ENCODE assay signal across 1 cellular context in the genomic region with DNA sequence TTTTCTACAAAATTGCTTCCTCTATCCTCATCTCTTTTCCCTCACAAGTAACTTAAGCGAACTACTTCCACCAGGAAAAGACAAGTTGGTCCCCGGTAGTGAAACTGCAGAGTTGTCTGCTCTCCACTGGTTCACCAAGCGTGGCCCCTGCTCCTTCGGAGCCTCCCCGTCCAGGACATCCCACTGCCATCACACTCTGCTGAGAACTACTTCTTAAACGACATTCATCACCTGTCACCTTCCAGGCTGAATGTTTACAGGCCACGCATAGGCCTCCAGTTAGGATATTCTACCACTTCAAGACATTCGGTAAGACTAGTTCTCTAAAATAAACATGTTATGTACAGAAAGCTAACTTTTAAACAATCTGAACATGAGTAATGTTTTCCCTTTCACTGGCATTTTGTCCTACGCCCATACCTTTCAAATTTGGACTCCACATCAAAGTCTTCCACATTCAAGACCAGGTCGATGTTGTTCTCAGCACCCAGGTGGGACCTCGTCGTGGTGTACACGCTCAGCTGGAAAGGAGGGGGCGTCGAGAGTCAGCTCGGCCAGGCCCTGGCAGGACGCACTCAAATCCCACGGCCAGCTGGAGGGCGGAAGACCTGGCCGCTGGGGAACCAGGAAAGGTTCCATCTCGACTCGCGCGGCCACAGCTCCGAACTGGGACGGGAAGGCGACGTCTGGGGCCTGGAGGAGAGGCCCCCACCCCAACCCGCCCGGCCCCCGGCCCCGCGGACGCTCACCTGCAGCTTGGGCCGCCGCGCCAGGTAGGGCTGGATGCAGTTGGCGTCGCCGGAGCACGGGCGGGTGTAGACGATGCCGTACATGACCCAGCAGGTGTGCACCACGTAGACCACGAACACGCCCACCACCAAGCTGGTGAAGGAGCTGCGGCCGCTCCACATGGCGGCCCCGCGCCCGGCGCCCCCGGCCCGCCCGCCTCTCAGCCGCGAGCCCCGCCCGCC.
TF ChIP-seq lines count a peak whose summit lies in the region.

No MANE protein-coding gene starts in this region.

TF ChIP-seq in K562, 482 proteins besides CTCF, POLR2A, EP300 and RAD21 (continued from another document and continues in another):
- TF ChIP-seq, protein P1, sequence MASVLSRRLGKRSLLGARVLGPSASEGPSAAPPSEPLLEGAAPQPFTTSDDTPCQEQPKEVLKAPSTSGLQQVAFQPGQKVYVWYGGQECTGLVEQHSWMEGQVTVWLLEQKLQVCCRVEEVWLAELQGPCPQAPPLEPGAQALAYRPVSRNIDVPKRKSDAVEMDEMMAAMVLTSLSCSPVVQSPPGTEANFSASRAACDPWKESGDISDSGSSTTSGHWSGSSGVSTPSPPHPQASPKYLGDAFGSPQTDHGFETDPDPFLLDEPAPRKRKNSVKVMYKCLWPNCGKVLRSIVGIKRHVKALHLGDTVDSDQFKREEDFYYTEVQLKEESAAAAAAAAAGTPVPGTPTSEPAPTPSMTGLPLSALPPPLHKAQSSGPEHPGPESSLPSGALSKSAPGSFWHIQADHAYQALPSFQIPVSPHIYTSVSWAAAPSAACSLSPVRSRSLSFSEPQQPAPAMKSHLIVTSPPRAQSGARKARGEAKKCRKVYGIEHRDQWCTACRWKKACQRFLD (CRISPR knock-in tag; IDR thresholded peaks at IDR 0.05): no peak; the same call in 1 of the 2 replicates
- no peak for TF ChIP-seq MTF1 (CRISPR knock-in tag; IDR thresholded peaks at IDR 0.05; ENCODE audit: borderline replicate concordance)
- TF ChIP-seq ZNF584 (CRISPR knock-in tag; IDR thresholded peaks at IDR 0.05; ENCODE audit: low read depth): no peak
- no peak for TF ChIP-seq ZNF764 (CRISPR knock-in tag; IDR thresholded peaks at IDR 0.05; ENCODE audit: low read depth)
- TF ChIP-seq, protein P2, sequence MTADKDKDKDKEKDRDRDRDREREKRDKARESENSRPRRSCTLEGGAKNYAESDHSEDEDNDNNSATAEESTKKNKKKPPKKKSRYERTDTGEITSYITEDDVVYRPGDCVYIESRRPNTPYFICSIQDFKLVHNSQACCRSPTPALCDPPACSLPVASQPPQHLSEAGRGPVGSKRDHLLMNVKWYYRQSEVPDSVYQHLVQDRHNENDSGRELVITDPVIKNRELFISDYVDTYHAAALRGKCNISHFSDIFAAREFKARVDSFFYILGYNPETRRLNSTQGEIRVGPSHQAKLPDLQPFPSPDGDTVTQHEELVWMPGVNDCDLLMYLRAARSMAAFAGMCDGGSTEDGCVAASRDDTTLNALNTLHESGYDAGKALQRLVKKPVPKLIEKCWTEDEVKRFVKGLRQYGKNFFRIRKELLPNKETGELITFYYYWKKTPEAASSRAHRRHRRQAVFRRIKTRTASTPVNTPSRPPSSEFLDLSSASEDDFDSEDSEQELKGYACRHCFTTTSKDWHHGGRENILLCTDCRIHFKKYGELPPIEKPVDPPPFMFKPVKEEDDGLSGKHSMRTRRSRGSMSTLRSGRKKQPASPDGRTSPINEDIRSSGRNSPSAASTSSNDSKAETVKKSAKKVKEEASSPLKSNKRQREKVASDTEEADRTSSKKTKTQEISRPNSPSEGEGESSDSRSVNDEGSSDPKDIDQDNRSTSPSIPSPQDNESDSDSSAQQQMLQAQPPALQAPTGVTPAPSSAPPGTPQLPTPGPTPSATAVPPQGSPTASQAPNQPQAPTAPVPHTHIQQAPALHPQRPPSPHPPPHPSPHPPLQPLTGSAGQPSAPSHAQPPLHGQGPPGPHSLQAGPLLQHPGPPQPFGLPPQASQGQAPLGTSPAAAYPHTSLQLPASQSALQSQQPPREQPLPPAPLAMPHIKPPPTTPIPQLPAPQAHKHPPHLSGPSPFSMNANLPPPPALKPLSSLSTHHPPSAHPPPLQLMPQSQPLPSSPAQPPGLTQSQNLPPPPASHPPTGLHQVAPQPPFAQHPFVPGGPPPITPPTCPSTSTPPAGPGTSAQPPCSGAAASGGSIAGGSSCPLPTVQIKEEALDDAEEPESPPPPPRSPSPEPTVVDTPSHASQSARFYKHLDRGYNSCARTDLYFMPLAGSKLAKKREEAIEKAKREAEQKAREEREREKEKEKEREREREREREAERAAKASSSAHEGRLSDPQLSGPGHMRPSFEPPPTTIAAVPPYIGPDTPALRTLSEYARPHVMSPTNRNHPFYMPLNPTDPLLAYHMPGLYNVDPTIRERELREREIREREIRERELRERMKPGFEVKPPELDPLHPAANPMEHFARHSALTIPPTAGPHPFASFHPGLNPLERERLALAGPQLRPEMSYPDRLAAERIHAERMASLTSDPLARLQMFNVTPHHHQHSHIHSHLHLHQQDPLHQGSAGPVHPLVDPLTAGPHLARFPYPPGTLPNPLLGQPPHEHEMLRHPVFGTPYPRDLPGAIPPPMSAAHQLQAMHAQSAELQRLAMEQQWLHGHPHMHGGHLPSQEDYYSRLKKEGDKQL (CRISPR knock-in tag; IDR thresholded peaks at IDR 0.05; ENCODE audit: borderline replicate concordance): no peak
- TF ChIP-seq CC2D1A (IDR thresholded peaks at IDR 0.05): no peak
- TF ChIP-seq, protein P3, sequence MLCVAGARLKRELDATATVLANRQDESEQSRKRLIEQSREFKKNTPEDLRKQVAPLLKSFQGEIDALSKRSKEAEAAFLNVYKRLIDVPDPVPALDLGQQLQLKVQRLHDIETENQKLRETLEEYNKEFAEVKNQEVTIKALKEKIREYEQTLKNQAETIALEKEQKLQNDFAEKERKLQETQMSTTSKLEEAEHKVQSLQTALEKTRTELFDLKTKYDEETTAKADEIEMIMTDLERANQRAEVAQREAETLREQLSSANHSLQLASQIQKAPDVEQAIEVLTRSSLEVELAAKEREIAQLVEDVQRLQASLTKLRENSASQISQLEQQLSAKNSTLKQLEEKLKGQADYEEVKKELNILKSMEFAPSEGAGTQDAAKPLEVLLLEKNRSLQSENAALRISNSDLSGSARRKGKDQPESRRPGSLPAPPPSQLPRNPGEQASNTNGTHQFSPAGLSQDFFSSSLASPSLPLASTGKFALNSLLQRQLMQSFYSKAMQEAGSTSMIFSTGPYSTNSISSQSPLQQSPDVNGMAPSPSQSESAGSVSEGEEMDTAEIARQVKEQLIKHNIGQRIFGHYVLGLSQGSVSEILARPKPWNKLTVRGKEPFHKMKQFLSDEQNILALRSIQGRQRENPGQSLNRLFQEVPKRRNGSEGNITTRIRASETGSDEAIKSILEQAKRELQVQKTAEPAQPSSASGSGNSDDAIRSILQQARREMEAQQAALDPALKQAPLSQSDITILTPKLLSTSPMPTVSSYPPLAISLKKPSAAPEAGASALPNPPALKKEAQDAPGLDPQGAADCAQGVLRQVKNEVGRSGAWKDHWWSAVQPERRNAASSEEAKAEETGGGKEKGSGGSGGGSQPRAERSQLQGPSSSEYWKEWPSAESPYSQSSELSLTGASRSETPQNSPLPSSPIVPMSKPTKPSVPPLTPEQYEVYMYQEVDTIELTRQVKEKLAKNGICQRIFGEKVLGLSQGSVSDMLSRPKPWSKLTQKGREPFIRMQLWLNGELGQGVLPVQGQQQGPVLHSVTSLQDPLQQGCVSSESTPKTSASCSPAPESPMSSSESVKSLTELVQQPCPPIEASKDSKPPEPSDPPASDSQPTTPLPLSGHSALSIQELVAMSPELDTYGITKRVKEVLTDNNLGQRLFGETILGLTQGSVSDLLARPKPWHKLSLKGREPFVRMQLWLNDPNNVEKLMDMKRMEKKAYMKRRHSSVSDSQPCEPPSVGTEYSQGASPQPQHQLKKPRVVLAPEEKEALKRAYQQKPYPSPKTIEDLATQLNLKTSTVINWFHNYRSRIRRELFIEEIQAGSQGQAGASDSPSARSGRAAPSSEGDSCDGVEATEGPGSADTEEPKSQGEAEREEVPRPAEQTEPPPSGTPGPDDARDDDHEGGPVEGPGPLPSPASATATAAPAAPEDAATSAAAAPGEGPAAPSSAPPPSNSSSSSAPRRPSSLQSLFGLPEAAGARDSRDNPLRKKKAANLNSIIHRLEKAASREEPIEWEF (CRISPR knock-in tag; IDR thresholded peaks at IDR 0.05): no peak
- no peak for TF ChIP-seq MAFF (IDR thresholded peaks at IDR 0.05; ENCODE audit: low read length)
- TF ChIP-seq, protein P4, sequence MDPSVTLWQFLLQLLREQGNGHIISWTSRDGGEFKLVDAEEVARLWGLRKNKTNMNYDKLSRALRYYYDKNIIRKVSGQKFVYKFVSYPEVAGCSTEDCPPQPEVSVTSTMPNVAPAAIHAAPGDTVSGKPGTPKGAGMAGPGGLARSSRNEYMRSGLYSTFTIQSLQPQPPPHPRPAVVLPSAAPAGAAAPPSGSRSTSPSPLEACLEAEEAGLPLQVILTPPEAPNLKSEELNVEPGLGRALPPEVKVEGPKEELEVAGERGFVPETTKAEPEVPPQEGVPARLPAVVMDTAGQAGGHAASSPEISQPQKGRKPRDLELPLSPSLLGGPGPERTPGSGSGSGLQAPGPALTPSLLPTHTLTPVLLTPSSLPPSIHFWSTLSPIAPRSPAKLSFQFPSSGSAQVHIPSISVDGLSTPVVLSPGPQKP (CRISPR knock-in tag; IDR thresholded peaks at IDR 0.05): no peak
- TF ChIP-seq CBX2 (IDR thresholded peaks at IDR 0.05; ENCODE audit: insufficient read depth, low read length, poor library complexity, severe bottlenecking): no peak
- no peak for TF ChIP-seq NUFIP1 (IDR thresholded peaks at IDR 0.05; ENCODE audit: partially characterized antibody)
- no peak for TF ChIP-seq ETV1 (tag; conservative IDR thresholded peaks at IDR 0.05; ENCODE audit: low read depth)
- TF ChIP-seq, protein P5, sequence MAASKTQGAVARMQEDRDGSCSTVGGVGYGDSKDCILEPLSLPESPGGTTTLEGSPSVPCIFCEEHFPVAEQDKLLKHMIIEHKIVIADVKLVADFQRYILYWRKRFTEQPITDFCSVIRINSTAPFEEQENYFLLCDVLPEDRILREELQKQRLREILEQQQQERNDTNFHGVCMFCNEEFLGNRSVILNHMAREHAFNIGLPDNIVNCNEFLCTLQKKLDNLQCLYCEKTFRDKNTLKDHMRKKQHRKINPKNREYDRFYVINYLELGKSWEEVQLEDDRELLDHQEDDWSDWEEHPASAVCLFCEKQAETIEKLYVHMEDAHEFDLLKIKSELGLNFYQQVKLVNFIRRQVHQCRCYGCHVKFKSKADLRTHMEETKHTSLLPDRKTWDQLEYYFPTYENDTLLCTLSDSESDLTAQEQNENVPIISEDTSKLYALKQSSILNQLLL (CRISPR knock-in tag; IDR thresholded peaks at IDR 0.05; ENCODE audit: borderline replicate concordance): no peak
- TF ChIP-seq ZEB2 (IDR thresholded peaks at IDR 0.05): no peak
- TF ChIP-seq DIDO1 (tag; IDR thresholded peaks at IDR 0.05; ENCODE audit: low read depth): no peak
- no peak for TF ChIP-seq ASH1L (IDR thresholded peaks at IDR 0.05; ENCODE audit: borderline replicate concordance, low read depth, partially characterized antibody)
- TF ChIP-seq DPF2 (IDR thresholded peaks at IDR 0.05): no peak
- TF ChIP-seq BMI1 (IDR thresholded peaks at IDR 0.05; ENCODE audit: low read length): no peak
- no peak for TF ChIP-seq RBBP5 (IDR thresholded peaks at IDR 0.05; ENCODE audit: borderline replicate concordance, insufficient read depth, low read length, poor library complexity, severe bottlenecking)
- peak; percentile 42 for TF ChIP-seq MEIS2 (IDR thresholded peaks at IDR 0.05; ENCODE audit: partially characterized antibody)
- no peak for TF ChIP-seq SMARCC2 (IDR thresholded peaks at IDR 0.05; ENCODE audit: low read depth)
- TF ChIP-seq L3MBTL2 (IDR thresholded peaks at IDR 0.05): peak; percentile 36; the same call in 1 of the 2 replicates
- TF ChIP-seq SRSF1 (IDR thresholded peaks at IDR 0.05; ENCODE audit: low read depth, low read length): no peak
